ENCODE assay signal across 11 cellular contexts in the genomic region with DNA sequence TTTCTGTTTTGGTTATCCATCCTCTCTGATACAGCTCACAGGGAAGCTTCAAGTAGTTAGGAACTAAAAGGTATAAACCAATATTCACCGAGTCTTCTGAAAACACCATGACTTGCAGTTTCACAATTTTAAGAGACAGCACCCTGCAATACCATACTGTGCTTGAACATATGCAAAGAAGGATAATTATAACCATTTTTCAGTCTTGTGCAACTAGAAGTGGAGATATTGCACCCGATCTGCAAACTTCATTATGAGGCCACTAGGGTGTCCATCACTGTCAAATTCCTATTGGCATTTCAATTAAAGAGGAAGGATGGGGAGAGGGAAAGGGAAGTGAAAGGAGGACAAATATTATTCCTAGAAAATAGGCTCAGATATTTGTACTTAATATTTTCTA. TPM values are rescaled to one million over a fixed set of nuclear protein-coding genes. Genes with fewer than 3 reads are reported as not detected.
DNase-seq lines count a peak whose midpoint lies in the region; ATAC-seq and TF ChIP-seq lines count a peak whose summit lies in the region.
"Had no signal": no experiment of that assay in that cellular context is flagged by ENCODE, and none has a peak within 500 bp of the region (broad histone marks: within the 10 kb centered on the region; RNA-seq: fewer than 3 reads in every experiment).

No MANE protein-coding gene starts in this region.

- H3K4me1 ChIP-seq in endodermal cell (ENCODE audit: control insufficient read depth, insufficient read depth, low read length), result no peaks in the 10 kb centered on the region
- peaks cover 1% of the 10 kb centered on the region for H3K4me1 ChIP-seq in right cardiac atrium (ENCODE audit: control insufficient read depth, insufficient read depth, low read length)

- peaks cover 12% of the 10 kb centered on the region for H3K4me1 Mint-ChIP-seq in endodermal cell

- no peaks in the 10 kb centered on the region for H3K36me3 Mint-ChIP-seq in endodermal cell (ENCODE audit: low read depth)

- no peak overlapping the region for H3K4me3 Mint-ChIP-seq in endodermal cell
- H3K4me3 Mint-ChIP-seq: activated CD8-positive, alpha-beta T cell treated with anti-CD3 and anti-CD28 coated beads for 36 hours; dendritic cell treated with granulocyte-macrophage colony-stimulating factor and Interleukin-4, amounts not matched to agents 40 ng/mL and 50 ng/mL, for 4 days had no signal

- no peaks in the 10 kb centered on the region for H3K9me3 ChIP-seq in endodermal cell (ENCODE audit: control insufficient read depth, low read length)
- no peaks in the 10 kb centered on the region for H3K9me3 ChIP-seq in right cardiac atrium (ENCODE audit: control insufficient read depth, low read length)

- 93 to 100% methylated on average over 1 to 2 of the region's 2 CpGs for WGBS in endodermal cell (ENCODE audit: insufficient coverage in 1 of 2, insufficient read length in 1 of 2), 2 experiments
- WGBS in right cardiac atrium, result 72% methylated on average over 2 of the region's 2 CpGs

- H3K27ac ChIP-seq in endodermal cell (ENCODE audit: low read depth, low read length) (no peak overlapping the region), right cardiac atrium (ENCODE audit: low read length) (no peak overlapping the region)

- intact Hi-C loops in right cardiac atrium (cut with DNase I), result no loop called here

- H3K27ac Mint-ChIP-seq in endodermal cell, result no peak overlapping the region
- H3K27ac Mint-ChIP-seq: activated CD8-positive, alpha-beta T cell treated with anti-CD3 and anti-CD28 coated beads for 36 hours; dendritic cell treated with granulocyte-macrophage colony-stimulating factor and Interleukin-4, amounts not matched to agents 40 ng/mL and 50 ng/mL, for 4 days had no signal

- H3K36me3 ChIP-seq in endodermal cell (ENCODE audit: control insufficient read depth, insufficient read depth, low read length), result no peaks in the 10 kb centered on the region

- DNase-seq in endodermal cell (no peak), right cardiac atrium (no peak), H4 (ENCODE audit: low spot score) (no peak)
- DNase-seq in activated CD4-positive, CD25-positive, alpha-beta regulatory T cell treated with anti-CD3 and anti-CD28 coated beads, Interleukin-2, amount 50 U/mL, for 72 hours, result no peak
- DNase-seq in stimulated activated CD4-positive, alpha-beta T cell treated with anti-CD3 and anti-CD28 coated beads, Interleukin-1b, Interleukin-23, amount 100 ng/mL, for 48 hours, result no peak
- DNase-seq: activated CD8-positive, alpha-beta T cell treated with anti-CD3 and anti-CD28 coated beads for 36 hours; stimulated activated CD4-positive, alpha-beta T cell treated with anti-CD3 and anti-CD28 coated beads, Interleukin-4, amount 100 ng/mL, for 4 hours had no signal

- H3K9ac ChIP-seq in endodermal cell (ENCODE audit: extremely low read depth, low read length, poor library complexity, severe bottlenecking), result no peak overlapping the region

- no peak overlapping the region for H3K4me3 ChIP-seq in endodermal cell (ENCODE audit: low read length)
- H3K4me3 ChIP-seq in right cardiac atrium (ENCODE audit: low read length), result no peak overlapping the region

- TF ChIP-seq CTCF in endodermal cell (conservative IDR thresholded peaks at IDR 0.05), result peak; percentile 64

- H3K27me3 Mint-ChIP-seq in endodermal cell (ENCODE audit: insufficient read depth), result no peaks in the 10 kb centered on the region
- H3K27me3 Mint-ChIP-seq: activated CD8-positive, alpha-beta T cell treated with anti-CD3 and anti-CD28 coated beads for 36 hours; dendritic cell treated with granulocyte-macrophage colony-stimulating factor and Interleukin-4, amounts not matched to agents 40 ng/mL and 50 ng/mL, for 4 days had no signal

- ATAC-seq in GM18858 (IDR thresholded peaks at IDR 0.05; ENCODE audit: unreplicated experiment) (peak; percentile 89), GM21825 (IDR thresholded peaks at IDR 0.05; ENCODE audit: unreplicated experiment) (peak; percentile 90), HG03520 (IDR thresholded peaks at IDR 0.05; ENCODE audit: unreplicated experiment) (peak; percentile 92), right cardiac atrium (no peak)
- ATAC-seq: activated CD8-positive, alpha-beta T cell treated with anti-CD3 and anti-CD28 coated beads for 36 hours had no signal

- no peaks in the 10 kb centered on the region for H3K9me3 Mint-ChIP-seq in endodermal cell
- H3K9me3 Mint-ChIP-seq: activated CD8-positive, alpha-beta T cell treated with anti-CD3 and anti-CD28 coated beads for 36 hours; dendritic cell treated with granulocyte-macrophage colony-stimulating factor and Interleukin-4, amounts not matched to agents 40 ng/mL and 50 ng/mL, for 4 days had no signal

- H3K27me3 ChIP-seq in endodermal cell (ENCODE audit: control insufficient read depth, insufficient read depth, low read length, poor library complexity, severe bottlenecking) (no peaks in the 10 kb centered on the region), right cardiac atrium (ENCODE audit: control insufficient read depth, insufficient read depth) (no peaks in the 10 kb centered on the region)

RNA-seq across cellular contexts. Expression of a gene that starts 32.4 kb away (rescaled TPM):
- total RNA-seq in endodermal cell, result 10 to 100 TPM; 19.9 to 23.5 TPM
- 20.0 TPM for polyA plus RNA-seq in endodermal cell (2013, experiment 1 of 2)
- 16.1 TPM for polyA plus RNA-seq in endodermal cell (2013, experiment 2 of 2)
- 10 to 100 TPM; 11.1 to 16.1 (median 14.0) TPM for total RNA-seq in right cardiac atrium
- polyA plus RNA-seq in right cardiac atrium, result 4.7 TPM
- 12.5 and 17.0 TPM in 2 replicates for total RNA-seq in H4 (2014; rRNA removed; shearing (Covaris generic))

RNA-seq across cellular contexts. Expression of a gene that starts 56.3 kb away (rescaled TPM):
- 10 to 100 TPM; 47.5 to 48.4 TPM for total RNA-seq in endodermal cell
- 39.7 TPM for polyA plus RNA-seq in endodermal cell (2013, experiment 1 of 2)
- polyA plus RNA-seq in endodermal cell (2013, experiment 2 of 2), result 38.4 TPM
- 10 to 100 TPM; 30.9 to 37.3 (median 33.9) TPM for total RNA-seq in right cardiac atrium
- polyA plus RNA-seq in right cardiac atrium, result 5.8 TPM
- total RNA-seq in H4 (2014; rRNA removed; shearing (Covaris generic)), result 34.8 and 45.6 TPM in 2 replicates

Comparison
In these comparisons a context has a peak if more than half of its experiments do, and no peak if none do; other contexts are left out.
1. ATAC-seq: peak in GM18858 (single experiment), GM21825 (single experiment) and HG03520 (single experiment); none in right cardiac atrium (0 of 2).